Comparison of ENCODE assay signal across 1 cellular context in genomic region chr15:59688383-59688887, GRCh38.
TF ChIP-seq lines count a peak whose summit lies in the region.

No MANE protein-coding gene starts in this region.

TF ChIP-seq in H1, 55 proteins besides CTCF, POLR2A, EP300 and RAD21 (continued from another document):
- TF ChIP-seq SIX5 (IDR thresholded peaks at IDR 0.05; ENCODE audit: low read depth, low read length) (no peak), CHD1 (IDR thresholded peaks at IDR 0.05; ENCODE audit: low read depth, low read length) (no peak), RNF2 (IDR thresholded peaks at IDR 0.05; ENCODE audit: borderline replicate concordance, low read depth, low read length, missing control alignments, poor library complexity, severe bottlenecking) (no peak), CTBP2 (IDR thresholded peaks at IDR 0.05; ENCODE audit: borderline replicate concordance, insufficient read depth, insufficient read length, low read length) (no peak), SP4 (IDR thresholded peaks at IDR 0.05; ENCODE audit: low read length) (no peak), CREB1 (IDR thresholded peaks at IDR 0.05) (no peak), CHD2 (IDR thresholded peaks at IDR 0.05; ENCODE audit: low read length) (no peak), TBP (IDR thresholded peaks at IDR 0.05; ENCODE audit: low read depth, low read length) (no peak), ATF3 (IDR thresholded peaks at IDR 0.05; ENCODE audit: insufficient read depth, low read depth, low read length) (no peak)
- TF ChIP-seq, protein P1, sequence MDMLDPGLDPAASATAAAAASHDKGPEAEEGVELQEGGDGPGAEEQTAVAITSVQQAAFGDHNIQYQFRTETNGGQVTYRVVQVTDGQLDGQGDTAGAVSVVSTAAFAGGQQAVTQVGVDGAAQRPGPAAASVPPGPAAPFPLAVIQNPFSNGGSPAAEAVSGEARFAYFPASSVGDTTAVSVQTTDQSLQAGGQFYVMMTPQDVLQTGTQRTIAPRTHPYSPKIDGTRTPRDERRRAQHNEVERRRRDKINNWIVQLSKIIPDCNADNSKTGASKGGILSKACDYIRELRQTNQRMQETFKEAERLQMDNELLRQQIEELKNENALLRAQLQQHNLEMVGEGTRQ (IDR thresholded peaks at IDR 0.05; ENCODE audit: low read length) = no peak
- TF ChIP-seq, protein P2, sequence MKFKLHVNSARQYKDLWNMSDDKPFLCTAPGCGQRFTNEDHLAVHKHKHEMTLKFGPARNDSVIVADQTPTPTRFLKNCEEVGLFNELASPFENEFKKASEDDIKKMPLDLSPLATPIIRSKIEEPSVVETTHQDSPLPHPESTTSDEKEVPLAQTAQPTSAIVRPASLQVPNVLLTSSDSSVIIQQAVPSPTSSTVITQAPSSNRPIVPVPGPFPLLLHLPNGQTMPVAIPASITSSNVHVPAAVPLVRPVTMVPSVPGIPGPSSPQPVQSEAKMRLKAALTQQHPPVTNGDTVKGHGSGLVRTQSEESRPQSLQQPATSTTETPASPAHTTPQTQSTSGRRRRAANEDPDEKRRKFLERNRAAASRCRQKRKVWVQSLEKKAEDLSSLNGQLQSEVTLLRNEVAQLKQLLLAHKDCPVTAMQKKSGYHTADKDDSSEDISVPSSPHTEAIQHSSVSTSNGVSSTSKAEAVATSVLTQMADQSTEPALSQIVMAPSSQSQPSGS (IDR thresholded peaks at IDR 0.05; ENCODE audit: low read length) = no peak
